Comparison of ENCODE assay signal across 1 cellular context in the genomic region with DNA sequence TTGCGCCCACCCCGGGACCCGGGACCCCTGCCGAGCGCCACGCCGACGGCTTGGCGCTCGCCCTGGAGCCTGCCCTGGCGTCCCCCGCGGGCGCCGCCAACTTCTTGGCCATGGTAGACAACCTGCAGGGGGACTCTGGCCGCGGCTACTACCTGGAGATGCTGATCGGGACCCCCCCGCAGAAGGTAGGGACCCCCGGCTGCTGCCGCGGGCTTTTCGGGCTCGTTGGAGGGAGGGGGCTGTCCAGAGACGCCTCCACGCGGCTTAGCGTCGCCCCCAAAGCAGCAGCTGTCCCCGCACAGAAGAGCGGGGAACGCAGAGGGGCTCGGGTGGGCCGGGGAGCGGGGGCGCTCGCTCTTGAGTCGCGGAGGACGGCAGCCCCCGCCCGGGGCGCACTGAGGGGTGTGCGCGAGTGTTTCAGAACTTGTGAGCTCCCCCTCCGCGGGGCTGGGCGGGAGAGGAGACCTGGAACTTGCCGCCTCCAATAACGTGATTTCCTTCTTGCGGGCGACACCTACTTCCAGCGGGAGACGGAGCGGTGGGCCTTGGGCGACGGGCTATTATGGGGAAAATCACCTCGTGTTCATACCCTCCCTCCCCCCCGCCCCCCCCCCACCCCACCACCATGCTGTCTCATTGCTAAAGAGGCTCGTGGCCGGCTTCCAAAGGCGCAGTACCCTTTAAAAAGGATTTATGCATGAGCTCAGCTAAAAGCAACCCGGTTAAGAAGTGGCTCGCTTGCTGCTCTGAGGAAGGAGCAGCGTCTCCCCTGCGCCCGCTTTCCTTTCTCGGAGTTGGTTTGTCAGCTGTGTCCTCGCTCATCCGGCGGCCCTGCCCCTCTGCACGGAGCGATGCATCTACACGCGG.
TF ChIP-seq lines count a peak whose summit lies in the region.

No MANE protein-coding gene starts in this region.

TF ChIP-seq in liver, 16 proteins besides CTCF, POLR2A, EP300 and RAD21 (continued from another document):
- TF ChIP-seq EGR1 (IDR thresholded peaks at IDR 0.05; ENCODE audit: low read depth in 2 of 2) = no peak
